33 cellular contexts compared by ENCODE assay signal in genomic region chr1:92013923-92014322, GRCh38. TPM values are rescaled to one million over a fixed set of nuclear protein-coding genes. Genes with fewer than 3 reads are reported as not detected.
"Had no signal": no experiment of that assay in that cellular context is flagged by ENCODE, and none has a peak within 500 bp of the region (broad histone marks: within the 10 kb centered on the region; RNA-seq: fewer than 3 reads in every experiment).

No MANE protein-coding gene starts in this region.

- H3K4me1 Mint-ChIP-seq: activated B cell treated with CpG ODN at 0.5 μM for 24 hours, brain had no signal

- H3K9me3 Mint-ChIP-seq: activated B cell treated with CpG ODN at 0.5 μM for 24 hours; activated CD4-positive, alpha-beta memory T cell treated with anti-CD3 and anti-CD28 coated beads for 36 hours; activated naive CD4-positive, alpha-beta T cell treated with anti-CD3 and anti-CD28 coated beads, Interleukin-2, amount 10 ng/mL, durations not matched to agents 7 days and 5 days; activated naive CD4-positive, alpha-beta T cell treated with anti-CD3 and anti-CD28 coated beads, Interleukin-2, amount 50 U/mL, for 72 hours; activated naive CD8-positive, alpha-beta T cell treated with anti-CD3 and anti-CD28 coated beads, Interleukin-2, amount 10 ng/mL, durations not matched to agents 7 days and 5 days; activated T-cell treated with anti-CD3 and anti-CD28 coated beads, Interleukin-2, amount 50 U/mL, for 72 hours; brain; dendritic cell treated with granulocyte-macrophage colony-stimulating factor and Interleukin-4, amounts not matched to agents 40 ng/mL and 50 ng/mL, for 4 days; endodermal cell had no signal

- H3K4me3 ChIP-seq: ascending aorta, breast epithelium, cardiac muscle cell, coronary artery, dorsolateral prefrontal cortex, esophagus muscularis mucosa, gastroesophageal sphincter had no signal

- H3K27ac ChIP-seq: ascending aorta, breast epithelium, cardiac muscle cell, coronary artery, dorsolateral prefrontal cortex, esophagus muscularis mucosa, foreskin keratinocyte, gastroesophageal sphincter, WERI-Rb-1 had no signal

- H3K4me1 ChIP-seq: ascending aorta, breast epithelium, esophagus muscularis mucosa, foreskin keratinocyte, gastroesophageal sphincter had no signal

- H3K36me3 ChIP-seq: ascending aorta, breast epithelium, cardiac muscle cell, esophagus muscularis mucosa, gastroesophageal sphincter, WERI-Rb-1 had no signal

- H3K4me3 Mint-ChIP-seq: activated B cell treated with CpG ODN at 0.5 μM for 24 hours; activated CD4-positive, alpha-beta memory T cell treated with anti-CD3 and anti-CD28 coated beads for 36 hours; activated CD8-positive, alpha-beta memory T cell treated with anti-CD3 and anti-CD28 coated beads, Interleukin-2, amount 10 ng/mL, durations not matched to agents 7 days and 5 days; activated CD8-positive, alpha-beta T cell treated with anti-CD3 and anti-CD28 coated beads, Interleukin-2, amount 10 ng/mL, durations not matched to agents 7 days and 5 days; activated naive CD4-positive, alpha-beta T cell treated with anti-CD3 and anti-CD28 coated beads, Interleukin-2, amount 10 ng/mL, durations not matched to agents 7 days and 5 days; activated naive CD8-positive, alpha-beta T cell treated with anti-CD3 and anti-CD28 coated beads, Interleukin-2, amount 10 ng/mL, durations not matched to agents 7 days and 5 days; activated T-cell treated with anti-CD3 and anti-CD28 coated beads, Interleukin-2, amount 50 U/mL, for 72 hours; brain; dendritic cell treated with granulocyte-macrophage colony-stimulating factor and Interleukin-4, amounts not matched to agents 40 ng/mL and 50 ng/mL, for 4 days; endodermal cell had no signal

- H3K9me3 ChIP-seq: ascending aorta, breast epithelium, esophagus muscularis mucosa, gastroesophageal sphincter had no signal

- DNase-seq: activated B cell treated with CpG ODN at 0.5 μM for 24 hours; activated CD4-positive, alpha-beta memory T cell treated with anti-CD3 and anti-CD28 coated beads for 36 hours; activated CD4-positive, alpha-beta T cell treated with anti-CD3 and anti-CD28 coated beads for 48 hours; activated CD4-positive, alpha-beta T cell treated with anti-CD3 and anti-CD28 coated beads, Interleukin-2, amount 50 U/mL, for 1 hour; activated CD8-positive, alpha-beta memory T cell treated with anti-CD3 and anti-CD28 coated beads, Interleukin-2, amount 10 ng/mL, durations not matched to agents 7 days and 5 days; activated CD8-positive, alpha-beta memory T cell treated with anti-CD3 and anti-CD28 coated beads, Interleukin-2, amount 50 U/mL, for 4 hours; activated CD8-positive, alpha-beta T cell treated with anti-CD3 and anti-CD28 coated beads, Interleukin-2, amount 10 ng/mL, durations not matched to agents 7 days and 5 days; activated gamma-delta T cell; activated naive CD4-positive, alpha-beta T cell; activated naive CD4-positive, alpha-beta T cell treated with anti-CD3 and anti-CD28 coated beads, Interleukin-2, amount 10 ng/mL, durations not matched to agents 7 days and 5 days; activated naive CD8-positive, alpha-beta T cell treated with anti-CD3 and anti-CD28 coated beads, Interleukin-2, amount 10 ng/mL, durations not matched to agents 7 days and 5 days; activated T-cell treated with anti-CD3 and anti-CD28 coated beads, Interleukin-2, amount 50 U/mL, for 1 hour; activated T-cell treated with anti-CD3 and anti-CD28 coated beads, Interleukin-2, amount 50 U/mL, for 72 hours; central memory CD4-positive, alpha-beta T cell; cerebellar nuclear complex; dorsolateral prefrontal cortex; effector memory CD4-positive, alpha-beta T cell; endodermal cell; erythroblast; foreskin keratinocyte; T-helper 1 cell; T-helper 2 cell; WERI-Rb-1 had no signal

- H3K36me3 Mint-ChIP-seq: activated CD4-positive, alpha-beta memory T cell treated with anti-CD3 and anti-CD28 coated beads for 36 hours; activated CD8-positive, alpha-beta memory T cell treated with anti-CD3 and anti-CD28 coated beads, Interleukin-2, amount 10 ng/mL, durations not matched to agents 7 days and 5 days; activated naive CD4-positive, alpha-beta T cell treated with anti-CD3 and anti-CD28 coated beads, Interleukin-2, amount 10 ng/mL, durations not matched to agents 7 days and 5 days; activated naive CD4-positive, alpha-beta T cell treated with anti-CD3 and anti-CD28 coated beads, Interleukin-2, amount 50 U/mL, for 72 hours; activated naive CD8-positive, alpha-beta T cell treated with anti-CD3 and anti-CD28 coated beads, Interleukin-2, amount 10 ng/mL, durations not matched to agents 7 days and 5 days; brain had no signal

- ATAC-seq: activated CD4-positive, CD25-positive, alpha-beta regulatory T cell treated with anti-CD3 and anti-CD28 coated beads, Interleukin-2, amount 50 U/mL, for 24 hours; activated CD8-positive, alpha-beta memory T cell treated with anti-CD3 and anti-CD28 coated beads, Interleukin-2, amount 10 ng/mL, durations not matched to agents 7 days and 5 days; activated CD8-positive, alpha-beta T cell treated with anti-CD3 and anti-CD28 coated beads, Interleukin-2, amount 10 ng/mL, durations not matched to agents 7 days and 5 days; activated naive CD4-positive, alpha-beta T cell treated with anti-CD3 and anti-CD28 coated beads, Interleukin-2, amount 50 U/mL, for 72 hours; activated T-cell treated with anti-CD3 and anti-CD28 coated beads, Interleukin-2, amount 50 U/mL, for 72 hours; foreskin keratinocyte; gastroesophageal sphincter had no signal

- H3K27me3 ChIP-seq: ascending aorta, breast epithelium, cardiac muscle cell, dorsolateral prefrontal cortex, esophagus muscularis mucosa, foreskin keratinocyte, gastroesophageal sphincter had no signal

- H3K27ac Mint-ChIP-seq: activated B cell treated with CpG ODN at 0.5 μM for 24 hours; activated CD4-positive, alpha-beta memory T cell treated with anti-CD3 and anti-CD28 coated beads for 36 hours; activated CD8-positive, alpha-beta memory T cell treated with anti-CD3 and anti-CD28 coated beads, Interleukin-2, amount 10 ng/mL, durations not matched to agents 7 days and 5 days; activated CD8-positive, alpha-beta T cell treated with anti-CD3 and anti-CD28 coated beads, Interleukin-2, amount 10 ng/mL, durations not matched to agents 7 days and 5 days; activated naive CD4-positive, alpha-beta T cell treated with anti-CD3 and anti-CD28 coated beads, Interleukin-2, amount 10 ng/mL, durations not matched to agents 7 days and 5 days; activated naive CD4-positive, alpha-beta T cell treated with anti-CD3 and anti-CD28 coated beads, Interleukin-2, amount 50 U/mL, for 72 hours; activated naive CD8-positive, alpha-beta T cell treated with anti-CD3 and anti-CD28 coated beads, Interleukin-2, amount 10 ng/mL, durations not matched to agents 7 days and 5 days; activated T-cell treated with anti-CD3 and anti-CD28 coated beads, Interleukin-2, amount 50 U/mL, for 72 hours; brain; dendritic cell treated with granulocyte-macrophage colony-stimulating factor and Interleukin-4, amounts not matched to agents 40 ng/mL and 50 ng/mL, for 4 days; endodermal cell had no signal

- H3K27me3 Mint-ChIP-seq: activated CD4-positive, alpha-beta memory T cell treated with anti-CD3 and anti-CD28 coated beads for 36 hours; activated naive CD4-positive, alpha-beta T cell treated with anti-CD3 and anti-CD28 coated beads, Interleukin-2, amount 10 ng/mL, durations not matched to agents 7 days and 5 days had no signal

RNA-seq across cellular contexts. Expression of gene EPHX4, which starts 15.9 kb away (rescaled TPM):
- total RNA-seq: activated B cell treated with CpG ODN at 0.5 μM for 24 hours; activated CD8-positive, alpha-beta T cell treated with anti-CD3 and anti-CD28 coated beads, Interleukin-2, amount 10 ng/mL, durations not matched to agents 7 days and 5 days; activated naive CD8-positive, alpha-beta T cell treated with anti-CD3 and anti-CD28 coated beads, Interleukin-2, amount 10 ng/mL, durations not matched to agents 7 days and 5 days; ascending aorta had no signal
